Comparison of ENCODE assay signal across 22 cellular contexts in the genomic region with DNA sequence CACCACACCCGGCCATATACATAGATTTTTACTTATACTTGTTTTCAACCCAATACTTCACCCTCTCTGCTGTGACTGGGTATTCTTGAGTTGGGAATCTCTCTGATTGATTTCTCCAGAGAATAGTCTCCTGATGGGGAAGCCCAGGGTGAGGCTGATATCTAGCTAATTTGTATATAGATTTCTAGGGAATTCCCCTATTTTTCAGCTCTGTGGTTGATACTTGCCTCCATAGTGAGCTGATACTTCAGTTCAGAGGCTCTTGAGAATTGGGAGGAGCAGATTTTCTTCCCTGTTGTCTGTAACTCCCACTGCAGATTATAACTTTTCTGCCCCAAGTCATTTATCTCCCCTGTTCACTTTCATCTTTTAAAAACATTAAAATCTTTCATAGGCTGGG. TPM values are rescaled to one million over a fixed set of nuclear protein-coding genes. Genes with fewer than 3 reads are reported as not detected.
DNase-seq lines count a peak whose midpoint lies in the region; ATAC-seq and TF ChIP-seq lines count a peak whose summit lies in the region.
"Had no signal": no experiment of that assay in that cellular context is flagged by ENCODE, and none has a peak within 500 bp of the region (broad histone marks: within the 10 kb centered on the region; RNA-seq: fewer than 3 reads in every experiment).

No MANE protein-coding gene starts in this region.

- no peaks in the 10 kb centered on the region for H3K27me3 Mint-ChIP-seq in activated CD4-positive, alpha-beta T cell treated with anti-CD3 and anti-CD28 coated beads for 36 hours
- no peaks in the 10 kb centered on the region for H3K27me3 Mint-ChIP-seq in naive B cell
- H3K27me3 Mint-ChIP-seq in stimulated activated naive CD8-positive, alpha-beta T cell treated with anti-CD3 and anti-CD28 coated beads, Interleukin-15, amount 100 ng/mL, for 72 hours = no peaks in the 10 kb centered on the region
- H3K27me3 Mint-ChIP-seq: CD4-positive, alpha-beta T cell had no signal

- no peak for TF ChIP-seq EP300 in suprapubic skin (IDR thresholded peaks at IDR 0.05)

- no peak for DNase-seq in activated CD4-positive, alpha-beta T cell treated with anti-CD3 and anti-CD28 coated beads for 36 hours
- no peak for DNase-seq in activated CD4-positive, alpha-beta T cell treated with anti-CD3 and anti-CD28 coated beads for 4 hours
- DNase-seq in naive B cell (no peak), suprapubic skin (ENCODE audit: low spot score in 2 of 2) (no peak)
- DNase-seq in stimulated activated naive CD8-positive, alpha-beta T cell treated with anti-CD3 and anti-CD28 coated beads, Interleukin-15, amount 100 ng/mL, for 72 hours = no peak
- DNase-seq: AML-193; Caco-2; CD4-positive, alpha-beta T cell; DMS153; DMS79; GDM1; HCEC 1CT had no signal

- H3K27ac Mint-ChIP-seq in activated CD4-positive, alpha-beta T cell treated with anti-CD3 and anti-CD28 coated beads for 36 hours = no peak overlapping the region
- peak overlapping the region in 1 of 6 donors; percentile 33 for H3K27ac Mint-ChIP-seq in naive B cell
- H3K27ac Mint-ChIP-seq in stimulated activated naive CD8-positive, alpha-beta T cell treated with anti-CD3 and anti-CD28 coated beads, Interleukin-15, amount 100 ng/mL, for 72 hours = peak overlapping the region in 1 of 2 donors; percentile 34
- H3K27ac Mint-ChIP-seq: CD4-positive, alpha-beta T cell; GM23338 had no signal

- H3K9me3 Mint-ChIP-seq in activated CD4-positive, alpha-beta T cell treated with anti-CD3 and anti-CD28 coated beads for 36 hours (ENCODE audit: low read depth) = peaks cover 7% of the 10 kb centered on the region
- peaks cover 4 to 15% (median 9%) of the 10 kb centered on the region in 7 donors for H3K9me3 Mint-ChIP-seq in naive B cell
- peaks cover 0 to 10% of the 10 kb centered on the region in 2 donors for H3K9me3 Mint-ChIP-seq in stimulated activated naive CD8-positive, alpha-beta T cell treated with anti-CD3 and anti-CD28 coated beads, Interleukin-15, amount 100 ng/mL, for 72 hours
- H3K9me3 Mint-ChIP-seq: CD4-positive, alpha-beta T cell had no signal

- CTCF ChIA-PET in activated CD4-positive, alpha-beta T cell treated with anti-CD3 and anti-CD28 coated beads for 36 hours (lab: Charles Lee) = interaction anchor here (0.8 to 1.3 kb wide), 5 partner anchors 10 to 152 kb away, joined by 3 to 5 read pairs (median 4); no protein-coding TSS in a partner anchor

- peak; percentile 71 for ATAC-seq in activated CD4-positive, alpha-beta T cell treated with anti-CD3 and anti-CD28 coated beads for 36 hours
- ATAC-seq in naive B cell (ENCODE audit: low read depth in 2 of 2) (peak; percentile 38 to 48), HG03280 (IDR thresholded peaks at IDR 0.05; ENCODE audit: unreplicated experiment) (no peak)
- ATAC-seq in stimulated activated naive CD8-positive, alpha-beta T cell treated with anti-CD3 and anti-CD28 coated beads, Interleukin-15, amount 100 ng/mL, for 72 hours = peak; percentile 50
- ATAC-seq: A549, GM23338 had no signal

- 88% methylated on average over 1 of the region's 1 CpG for WGBS in suprapubic skin

- H3K27me3 ChIP-seq in suprapubic skin = no peaks in the 10 kb centered on the region

- intact Hi-C loops in activated CD4-positive, alpha-beta T cell treated with anti-CD3 and anti-CD28 coated beads for 36 hours (cut with DNase I, micrococcal nuclease) = no loop called here

- peak overlapping the region; percentile 65 for H3K27ac ChIP-seq in VCaP
- no peak overlapping the region for H3K27ac ChIP-seq in suprapubic skin
- H3K27ac ChIP-seq: 22Rv1, A549, C4-2B, HL-60 had no signal

- H3K36me3 Mint-ChIP-seq in activated CD4-positive, alpha-beta T cell treated with anti-CD3 and anti-CD28 coated beads for 36 hours (ENCODE audit: low read depth) = peaks cover 71% of the 10 kb centered on the region
- peaks cover 15 to 26% of the 10 kb centered on the region in 2 donors for H3K36me3 Mint-ChIP-seq in naive B cell

- no peaks in the 10 kb centered on the region for H3K9me3 ChIP-seq in suprapubic skin
- H3K9me3 ChIP-seq: Caco-2 had no signal

- POLR2A ChIA-PET in activated CD4-positive, alpha-beta T cell treated with anti-CD3 and anti-CD28 coated beads for 36 hours (lab: Charles Lee) = interaction anchor here (0.5 kb wide), 1 partner anchor 622 kb away, joined by 5 read pairs; no protein-coding TSS in a partner anchor

- TF ChIP-seq POLR2A in suprapubic skin (IDR thresholded peaks at IDR 0.05) = no peak

- H3K36me3 ChIP-seq in suprapubic skin = peaks cover 54% of the 10 kb centered on the region

- H3K4me3 ChIP-seq in suprapubic skin = no peak overlapping the region
- H3K4me3 ChIP-seq: A549, GM23338 had no signal

- peaks cover 7% of the 10 kb centered on the region for H3K4me1 Mint-ChIP-seq in activated CD4-positive, alpha-beta T cell treated with anti-CD3 and anti-CD28 coated beads for 36 hours
- peaks cover 0 to 11% (median 4%) of the 10 kb centered on the region in 3 donors for H3K4me1 Mint-ChIP-seq in naive B cell
- H3K4me1 Mint-ChIP-seq in stimulated activated naive CD8-positive, alpha-beta T cell treated with anti-CD3 and anti-CD28 coated beads, Interleukin-15, amount 100 ng/mL, for 72 hours = peaks cover 11% of the 10 kb centered on the region
- H3K4me1 Mint-ChIP-seq: GM23338 had no signal

- H3K4me3 Mint-ChIP-seq in activated CD4-positive, alpha-beta T cell treated with anti-CD3 and anti-CD28 coated beads for 36 hours = no peak overlapping the region
- no peak overlapping the region for H3K4me3 Mint-ChIP-seq in naive B cell
- no peak overlapping the region for H3K4me3 Mint-ChIP-seq in stimulated activated naive CD8-positive, alpha-beta T cell treated with anti-CD3 and anti-CD28 coated beads, Interleukin-15, amount 100 ng/mL, for 72 hours
- H3K4me3 Mint-ChIP-seq: CD4-positive, alpha-beta T cell; GM23338 had no signal

- no peaks in the 10 kb centered on the region for H3K4me1 ChIP-seq in suprapubic skin
- H3K4me1 ChIP-seq: A549, Caco-2 had no signal

- no peak for TF ChIP-seq CTCF in VCaP (conservative IDR thresholded peaks at IDR 0.05)
- no peak for TF ChIP-seq CTCF in suprapubic skin (IDR thresholded peaks at IDR 0.05)

RNA-seq across cellular contexts. Expression of a gene that starts 14.5 kb away (rescaled TPM):
- 100 to 1,000 TPM; 267 to 381 TPM for total RNA-seq in activated CD4-positive, alpha-beta T cell treated with anti-CD3 and anti-CD28 coated beads for 36 hours
- 1,000 to 10,000 TPM in 2 of 6 donors, 100 to 1,000 TPM in 4; 624 to 1,205 (median 832) TPM for polyA plus RNA-seq in naive B cell (ENCODE audit: low read depth in 6 of 6)
- 100 to 1,000 TPM in 1 of 4 donors, 10 to 100 TPM in 3; 53.5 to 104 (median 92.8) TPM for total RNA-seq in suprapubic skin

RNA-seq across cellular contexts. Expression of a gene that starts 31.4 kb away (rescaled TPM):
- total RNA-seq in activated CD4-positive, alpha-beta T cell treated with anti-CD3 and anti-CD28 coated beads for 36 hours = 10 to 100 TPM; 31.1 to 31.9 TPM
- polyA plus RNA-seq in naive B cell (ENCODE audit: low read depth in 6 of 6) = 1 to 10 TPM; 2.5 to 8.2 (median 4.9) TPM
- 10 to 100 TPM; 18.2 to 27.8 (median 18.7) TPM for total RNA-seq in suprapubic skin

RNA-seq across cellular contexts. Expression of a gene that starts 41.0 kb away (rescaled TPM):
- total RNA-seq in activated CD4-positive, alpha-beta T cell treated with anti-CD3 and anti-CD28 coated beads for 36 hours = 10 to 100 TPM; 19.4 to 22.2 TPM
- 10 to 100 TPM in 2 of 6 donors, 1 to 10 TPM in 4; 4.3 to 15.7 (median 6.9) TPM for polyA plus RNA-seq in naive B cell (ENCODE audit: low read depth in 6 of 6)
- total RNA-seq in suprapubic skin = 10 to 100 TPM in 2 of 4 donors, 1 to 10 TPM in 2; 3.2 to 19.1 (median 9.1) TPM

RNA-seq across cellular contexts. Expression of a gene that starts 52.4 kb away (rescaled TPM):
- total RNA-seq in activated CD4-positive, alpha-beta T cell treated with anti-CD3 and anti-CD28 coated beads for 36 hours = 100 to 1,000 TPM; 216 to 217 TPM
- polyA plus RNA-seq in naive B cell (ENCODE audit: low read depth in 6 of 6) = over 10,000 TPM; 10,565 to 16,920 (median 13,137) TPM
- 10 to 100 TPM in 1 of 4 donors, 1 to 10 TPM in 3; 2.3 to 11.4 (median 9.9) TPM for total RNA-seq in suprapubic skin
- total RNA-seq: Caco-2, Daoy, GM23338, HT1080 had no signal
- polyA plus RNA-seq: A549, BJ had no signal
